ENCODE assay signal across 14 cellular contexts in genomic region chr12:121641343-121641630, GRCh38.
"Had no signal": no experiment of that assay in that cellular context is flagged by ENCODE, and none has a peak within 500 bp of the region (broad histone marks: within the 10 kb centered on the region; RNA-seq: fewer than 3 reads in every experiment).

No MANE protein-coding gene starts in this region.

- H3K4me3 Mint-ChIP-seq: T-helper 17 cell, WTC11 had no signal

- H3K4me2 ChIP-seq: hepatocyte, SK-N-SH had no signal

- H3K4me3 ChIP-seq: coronary artery, hepatocyte, right atrium auricular region, skin epidermis, stomach, thoracic aorta had no signal

- H3K9me3 ChIP-seq: right atrium auricular region, SK-N-SH, stomach, thoracic aorta had no signal

- H3K27me3 Mint-ChIP-seq: T-helper 17 cell had no signal

- H3K9me3 Mint-ChIP-seq: activated T-helper 2 cell treated with anti-CD3 and anti-CD28 coated beads, Interferon-gamma antibody, Interleukin-2, Interleukin-4, amounts not matched to agents 10 μg/mL and 5 μg/mL and 100 μg/mL, durations not matched to agents 14 hours and 24 hours and 36 hours; WTC11 had no signal

- H3K27ac ChIP-seq: coronary artery, hepatocyte, right atrium auricular region, skin epidermis, stomach, thoracic aorta had no signal

- H3K4me1 ChIP-seq: right atrium auricular region had no signal

- ATAC-seq: T-helper 17 cell, WTC11 had no signal

- DNase-seq: activated CD4-positive, alpha-beta T cell treated with anti-CD3 and anti-CD28 coated beads, Interleukin-2, amount 50 U/mL, for 48 hours; erythroblast; nucleus accumbens; SK-N-SH; stimulated activated CD4-positive, alpha-beta T cell treated with anti-CD3 and anti-CD28 coated beads, Interleukin-4, amount 100 ng/mL, for 4 hours; stomach; T-helper 17 cell had no signal
